ENCODE assay signal across 19 cellular contexts in the genomic region with DNA sequence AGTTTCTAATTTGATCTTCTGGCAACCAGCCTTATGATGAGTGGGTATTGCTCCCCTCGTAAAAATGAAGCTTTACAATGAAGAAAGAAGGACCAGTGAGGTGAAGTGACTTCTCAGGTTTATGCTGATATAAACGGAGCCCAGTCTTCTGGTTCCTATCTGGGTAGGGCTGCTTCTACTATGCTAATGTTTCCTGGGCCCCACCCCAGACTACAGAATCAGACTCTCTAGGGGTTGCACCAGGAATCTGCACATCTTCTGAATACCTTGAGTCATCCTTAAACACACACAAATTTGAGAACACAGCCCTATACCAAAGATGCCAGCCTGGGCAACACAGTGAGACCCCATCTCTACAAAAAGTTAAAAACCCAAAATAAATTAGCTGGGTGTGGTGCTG.
"Had no signal": no experiment of that assay in that cellular context is flagged by ENCODE, and none has a peak within 500 bp of the region (broad histone marks: within the 10 kb centered on the region; RNA-seq: fewer than 3 reads in every experiment).

No MANE protein-coding gene starts in this region.

- DNase-seq: activated CD4-positive, alpha-beta memory T cell treated with anti-CD3 and anti-CD28 coated beads for 36 hours; activated CD4-positive, alpha-beta T cell treated with anti-CD3 and anti-CD28 coated beads for 48 hours; activated naive CD4-positive, alpha-beta T cell treated with Interleukin-2 at 50 U/mL for 16 hours; activated naive CD8-positive, alpha-beta T cell treated with anti-CD3 and anti-CD28 coated beads, Interleukin-2, amount 10 ng/mL, durations not matched to agents 7 days and 5 days; activated T-cell treated with anti-CD3 and anti-CD28 coated beads, Interleukin-2, amount 50 U/mL, for 48 hours; amniotic stem cell; foreskin melanocyte; hippocampal formation; kidney glomerular epithelial cell; left ventricle myocardium inferior; ovary; stimulated activated CD4-positive, alpha-beta T cell treated with anti-CD3 and anti-CD28 coated beads, Interleukin-2, amount 100 ng/mL, for 48 hours; stimulated activated CD8-positive, alpha-beta memory T cell treated with anti-CD3 and anti-CD28 coated beads, Interleukin-4, amount 100 ng/mL, for 48 hours; stimulated activated naive B cell treated with anti-CD40 and anti-IgM and Interleukin-4, amounts not matched to agents 10 μg/mL and 1 μg/mL and 100 μg/mL, for 72 hours; T-helper 17 cell; upper lobe of left lung had no signal

- ATAC-seq: stimulated activated naive B cell treated with anti-CD40 and anti-IgM and Interleukin-4, amounts not matched to agents 10 μg/mL and 1 μg/mL and 100 μg/mL, for 72 hours; T-helper 17 cell had no signal

- H3K4me1 ChIP-seq: left ventricle myocardium inferior, prostate gland had no signal

- H3K27me3 ChIP-seq: neutrophil, ovary, upper lobe of left lung had no signal

- H3K36me3 ChIP-seq: left ventricle myocardium inferior, neutrophil, ovary, prostate gland, thoracic aorta, upper lobe of left lung had no signal

- H3K4me3 ChIP-seq: left ventricle myocardium inferior, ovary, prostate gland, thoracic aorta, upper lobe of left lung had no signal

- H3K27ac ChIP-seq: left ventricle myocardium inferior, neutrophil, ovary, thoracic aorta had no signal

- H3K9me3 ChIP-seq: left ventricle myocardium inferior, neutrophil, ovary, prostate gland, thoracic aorta, upper lobe of left lung had no signal
